Comparison of ENCODE assay signal across 26 cellular contexts in genomic region chr15:29813009-29813408, GRCh38. TPM values are rescaled to one million over a fixed set of nuclear protein-coding genes. Genes with fewer than 3 reads are reported as not detected.
DNase-seq lines count a peak whose midpoint lies in the region; ATAC-seq, FAIRE-seq and TF ChIP-seq lines count a peak whose summit lies in the region.
"Had no signal": no experiment of that assay in that cellular context is flagged by ENCODE, and none has a peak within 500 bp of the region (broad histone marks: within the 10 kb centered on the region; RNA-seq: fewer than 3 reads in every experiment).

No MANE protein-coding gene starts in this region.

- peaks cover 3% of the 10 kb centered on the region for H3K9me3 Mint-ChIP-seq in progenitor cell of endocrine pancreas (ENCODE audit: low read depth)

- no peaks in the 10 kb centered on the region for H3K27me3 Mint-ChIP-seq in progenitor cell of endocrine pancreas

- H3K36me3 Mint-ChIP-seq in progenitor cell of endocrine pancreas (ENCODE audit: insufficient read depth): peaks cover 12% of the 10 kb centered on the region

- H3K27ac ChIP-seq in GM23248 (no peak overlapping the region), trophoblast cell (ENCODE audit: low read depth, low read length) (no peak overlapping the region)
- H3K27ac ChIP-seq: neural progenitor cell, parathyroid adenoma, right atrium auricular region, spleen, thoracic aorta had no signal

- H3K9me2 ChIP-seq in GM23248 (ENCODE audit: insufficient read depth): no peaks in the 10 kb centered on the region

- H3K4me2 ChIP-seq in GM23248 (ENCODE audit: unreplicated experiment): peak overlapping the region; percentile 42
- no peak overlapping the region for H3K4me2 ChIP-seq in trophoblast cell (ENCODE audit: low read length)
- H3K4me2 ChIP-seq: neural progenitor cell had no signal

- H3K79me2 ChIP-seq in GM23248 (ENCODE audit: insufficient read depth) (peaks cover 98% of the 10 kb centered on the region), trophoblast cell (ENCODE audit: control insufficient read depth, insufficient read depth, low read length, poor library complexity) (peaks cover 4% of the 10 kb centered on the region)

- H3K9me3 ChIP-seq in GM23248 (ENCODE audit: low read depth) (no peaks in the 10 kb centered on the region), trophoblast cell (ENCODE audit: insufficient read depth, low read depth, low read length) (no peaks in the 10 kb centered on the region)
- H3K9me3 ChIP-seq: right atrium auricular region, thoracic aorta had no signal

- H3K4me1 ChIP-seq in GM23248 (ENCODE audit: insufficient read depth): peaks cover 37% of the 10 kb centered on the region
- peaks cover 4 to 6% of the 10 kb centered on the region in 2 experiments for H3K4me1 ChIP-seq in trophoblast cell (ENCODE audit: control insufficient read depth in 1 of 2, insufficient read depth in 2 of 2, low read length in 2 of 2)
- H3K4me1 ChIP-seq: parathyroid adenoma had no signal

- no peak overlapping the region for H3K18ac ChIP-seq in trophoblast cell (ENCODE audit: low read length)

- H3K23ac ChIP-seq in trophoblast cell (ENCODE audit: low read length): no peak overlapping the region

- no peaks in the 10 kb centered on the region for H3K79me1 ChIP-seq in trophoblast cell (ENCODE audit: low read length)

- peaks cover 49% of the 10 kb centered on the region for H4K20me1 ChIP-seq in GM23248 (ENCODE audit: insufficient read depth)

- H3K36me3 ChIP-seq in GM23248 (ENCODE audit: low read depth) (no peaks in the 10 kb centered on the region), bronchial epithelial cell (ENCODE audit: control insufficient read depth, insufficient read depth, low read length) (no peaks in the 10 kb centered on the region), trophoblast cell (ENCODE audit: control insufficient read depth in 1 of 2, insufficient read depth in 2 of 2, low read length in 2 of 2) (no peaks in the 10 kb centered on the region)
- H3K36me3 ChIP-seq: neural progenitor cell, right atrium auricular region, spleen, thoracic aorta had no signal

- H2AFZ ChIP-seq in GM23248 (no peak overlapping the region), trophoblast cell (ENCODE audit: insufficient read depth, low read length, poor library complexity) (no peak overlapping the region)
- H2AFZ ChIP-seq: neural progenitor cell, parathyroid adenoma had no signal

- no peak overlapping the region for H2BK120ac ChIP-seq in trophoblast cell (ENCODE audit: insufficient read depth, low read length, poor library complexity)

- no peak overlapping the region for H2AK5ac ChIP-seq in trophoblast cell (ENCODE audit: low read length)

- no peak overlapping the region for H2BK5ac ChIP-seq in trophoblast cell (ENCODE audit: low read depth, low read length, poor library complexity)

- peak; percentile 14 for DNase-seq in GM23248
- DNase-seq in LNCaP clone FGC (ENCODE audit: low read depth): no peak
- DNase-seq in bronchial epithelial cell (ENCODE audit: low read depth): peak; percentile 74
- DNase-seq in progenitor cell of endocrine pancreas (ENCODE audit: low spot score, unreplicated experiment): no peak
- no peak for DNase-seq in UCSD-AML1 (lab: John Stamatoyannopoulos, UW; ENCODE audit: unreplicated experiment)
- DNase-seq in trophoblast cell: no peak
- DNase-seq: activated CD4-positive, alpha-beta T cell treated with anti-CD3 and anti-CD28 coated beads, Interleukin-2, amount 50 U/mL, for 1 hour; activated CD4-positive, CD25-positive, alpha-beta regulatory T cell; activated effector memory CD4-positive, alpha-beta T cell treated with Interleukin-2 at 50 U/mL for 16 hours; activated T-cell treated with anti-CD3 and anti-CD28 coated beads, Interleukin-2, amount 50 U/mL, for 1 hour; amygdala; C1 segment of cervical spinal cord; MV-4-11; NCI-H1436; NCI-H2081; spleen; stimulated activated CD4-positive, alpha-beta T cell treated with anti-CD3 and anti-CD28 coated beads, Interleukin-2, amount 100 ng/mL, for 24 hours; T1000 had no signal

- in situ Hi-C loops in GM23248 (cut with MboI): no loop called here

- no peak for ATAC-seq in HG03469 (IDR thresholded peaks at IDR 0.05; ENCODE audit: unreplicated experiment)
- ATAC-seq: activated naive CD4-positive, alpha-beta T cell treated with anti-CD3 and anti-CD28 coated beads, Interleukin-2, amount 50 U/mL, for 72 hours had no signal

- H3K4me1 Mint-ChIP-seq in progenitor cell of endocrine pancreas (ENCODE audit: low read depth): peaks cover 46% of the 10 kb centered on the region

- peak overlapping the region; percentile 18 for H3K27ac Mint-ChIP-seq in progenitor cell of endocrine pancreas
- H3K27ac Mint-ChIP-seq: activated naive CD4-positive, alpha-beta T cell treated with anti-CD3 and anti-CD28 coated beads, Interleukin-2, amount 50 U/mL, for 72 hours; neural progenitor cell; stimulated activated naive CD8-positive, alpha-beta T cell treated with anti-CD3 and anti-CD28 coated beads, Interleukin-15, Interleukin-2, amounts not matched to agents 100 ng/mL and 50 ng/mL, for 24 hours had no signal

- H3K9ac ChIP-seq in GM23248: no peak overlapping the region
- no peak overlapping the region for H3K9ac ChIP-seq in trophoblast cell (ENCODE audit: low read length)
- H3K9ac ChIP-seq: neural progenitor cell, parathyroid adenoma had no signal

- H4K8ac ChIP-seq in trophoblast cell (ENCODE audit: low read depth, low read length): no peak overlapping the region

- TF ChIP-seq CTCF in LNCaP clone FGC (IDR thresholded peaks at IDR 0.05; ENCODE audit: control insufficient read depth, extremely low read depth, insufficient read depth) (no peak), bronchial epithelial cell (IDR thresholded peaks at IDR 0.05; ENCODE audit: insufficient read depth, low read length, severe bottlenecking) (no peak), progenitor cell of endocrine pancreas (IDR thresholded peaks at IDR 0.05; ENCODE audit: unreplicated experiment) (no peak)

- H4K91ac ChIP-seq in trophoblast cell (ENCODE audit: low read depth, low read length): no peak overlapping the region

- FAIRE-seq in bronchial epithelial cell (lab: Jason Lieb, UNC): no peak
- FAIRE-seq: GM12892 had no signal

- no peak overlapping the region for H3K4me3 ChIP-seq in GM23248
- H3K4me3 ChIP-seq in LNCaP clone FGC (ENCODE audit: low read depth, low read length): peak overlapping the region; percentile 39
- H3K4me3 ChIP-seq in bronchial epithelial cell (ENCODE audit: low read depth, low read length): no peak overlapping the region
- no peak overlapping the region for H3K4me3 ChIP-seq in trophoblast cell (ENCODE audit: low read depth, low read length)
- H3K4me3 ChIP-seq: neural progenitor cell, right atrium auricular region, spleen, thoracic aorta had no signal

- no peak overlapping the region for H3K4me3 Mint-ChIP-seq in progenitor cell of endocrine pancreas (ENCODE audit: low read depth)
- H3K4me3 Mint-ChIP-seq: neural progenitor cell; stimulated activated naive CD8-positive, alpha-beta T cell treated with anti-CD3 and anti-CD28 coated beads, Interleukin-15, Interleukin-2, amounts not matched to agents 100 ng/mL and 50 ng/mL, for 24 hours had no signal

- no peak overlapping the region for H4K12ac ChIP-seq in trophoblast cell (ENCODE audit: low read depth, low read length)

- peaks cover 35% of the 10 kb centered on the region for H3F3A ChIP-seq in GM23248 (ENCODE audit: insufficient read depth)

- H2BK12ac ChIP-seq in trophoblast cell (ENCODE audit: low read length): no peak overlapping the region

- no peak overlapping the region for H3K4ac ChIP-seq in trophoblast cell (ENCODE audit: low read depth, low read length)

- no peak overlapping the region for H3K14ac ChIP-seq in trophoblast cell (ENCODE audit: low read length)

- H3K27me3 ChIP-seq in GM23248 (replicated peaks; ENCODE audit: insufficient read depth) (no peaks in the 10 kb centered on the region), bronchial epithelial cell (ENCODE audit: control insufficient read depth, insufficient read depth, low read length) (no peaks in the 10 kb centered on the region), trophoblast cell (ENCODE audit: insufficient read depth, low read length) (no peaks in the 10 kb centered on the region)
- H3K27me3 ChIP-seq: neural progenitor cell, right atrium auricular region had no signal

RNA-seq across cellular contexts. Expression of gene TJP1, which starts 9.3 kb away (rescaled TPM):
- total RNA-seq in GM23248 (2014; rRNA removed; shearing (Covaris generic)): 51.2 and 71.8 TPM in 2 replicates
- polyA plus RNA-seq in GM23248 (2016; fragmentation: Nextera tagmentation; extraction: Ambion mirVana): 35.7 and 39.2 TPM in 2 replicates
- total RNA-seq in bronchial epithelial cell: 62.9 and 86.5 TPM in 2 replicates
- total RNA-seq in progenitor cell of endocrine pancreas: 167 and 172 TPM in 2 replicates
- 85.2 and 88.6 TPM in 2 replicates for polyA plus RNA-seq in trophoblast cell (2013)

Comparison
In these comparisons a context has a peak if more than half of its experiments do, and no peak if none do; other contexts are left out.
1. DNase-seq: peak in GM23248 (single experiment) and bronchial epithelial cell (single experiment); none in LNCaP clone FGC (single experiment), progenitor cell of endocrine pancreas (single experiment), UCSD-AML1 (single experiment) and trophoblast cell (0 of 2).